1 cellular context compared by ENCODE assay signal in the genomic region with DNA sequence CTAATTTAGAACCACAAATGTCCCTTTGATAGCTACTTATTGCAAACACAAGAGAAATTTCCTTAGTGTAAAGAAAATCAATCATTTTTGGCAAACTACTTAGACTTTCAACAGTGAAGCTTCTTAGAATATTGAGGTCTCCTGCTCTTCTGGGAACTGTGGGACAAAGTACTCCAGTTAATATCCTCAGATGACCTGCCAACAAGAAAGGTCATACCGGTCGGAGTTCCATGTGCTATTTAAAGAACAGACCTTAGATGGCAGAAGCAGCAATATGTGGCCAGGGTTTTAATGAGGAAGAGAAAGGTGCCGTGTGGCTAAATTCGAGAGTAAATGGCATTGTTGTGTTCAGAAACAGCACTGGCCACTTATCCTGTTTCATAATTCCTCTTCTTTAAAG.
TF ChIP-seq lines count a peak whose summit lies in the region.

No MANE protein-coding gene starts in this region.

TF ChIP-seq in K562, 482 proteins besides CTCF, POLR2A, EP300 and RAD21 (continued from another document):
- TF ChIP-seq, protein P1, sequence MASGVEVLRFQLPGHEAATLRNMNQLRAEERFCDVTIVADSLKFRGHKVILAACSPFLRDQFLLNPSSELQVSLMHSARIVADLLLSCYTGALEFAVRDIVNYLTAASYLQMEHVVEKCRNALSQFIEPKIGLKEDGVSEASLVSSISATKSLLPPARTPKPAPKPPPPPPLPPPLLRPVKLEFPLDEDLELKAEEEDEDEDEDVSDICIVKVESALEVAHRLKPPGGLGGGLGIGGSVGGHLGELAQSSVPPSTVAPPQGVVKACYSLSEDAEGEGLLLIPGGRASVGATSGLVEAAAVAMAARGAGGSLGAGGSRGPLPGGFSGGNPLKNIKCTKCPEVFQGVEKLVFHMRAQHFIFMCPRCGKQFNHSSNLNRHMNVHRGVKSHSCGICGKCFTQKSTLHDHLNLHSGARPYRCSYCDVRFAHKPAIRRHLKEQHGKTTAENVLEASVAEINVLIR (CRISPR knock-in tag; IDR thresholded peaks at IDR 0.05): no peak
- peak; percentile 59; the same call in 1 of the 2 replicates for TF ChIP-seq SOX6 (IDR thresholded peaks at IDR 0.05)
- TF ChIP-seq TEAD4 (IDR thresholded peaks at IDR 0.05; ENCODE audit: low read length): 0 out of 2 replicates have a peak, but pooled peaks have one; percentile 30
- TF ChIP-seq TEAD4 (CRISPR knock-in tag; IDR thresholded peaks at IDR 0.05; ENCODE audit: borderline replicate concordance): no peak
- TF ChIP-seq JUND (IDR thresholded peaks at IDR 0.05; ENCODE audit: borderline replicate concordance, low read depth, low read length): 0 out of 2 replicates have a peak, but pooled peaks have one; percentile 8
- peak; percentile 52; the same call in 1 of the 3 replicates for TF ChIP-seq JUND (tag; IDR thresholded peaks at IDR 0.05; ENCODE audit: borderline replicate concordance, low read depth, low read length)
- no peak for TF ChIP-seq BCL6 (CRISPR knock-in tag; IDR thresholded peaks at IDR 0.05)
- no peak for TF ChIP-seq BRD4 (IDR thresholded peaks at IDR 0.05)
